8 cellular contexts compared by ENCODE assay signal in the genomic region with DNA sequence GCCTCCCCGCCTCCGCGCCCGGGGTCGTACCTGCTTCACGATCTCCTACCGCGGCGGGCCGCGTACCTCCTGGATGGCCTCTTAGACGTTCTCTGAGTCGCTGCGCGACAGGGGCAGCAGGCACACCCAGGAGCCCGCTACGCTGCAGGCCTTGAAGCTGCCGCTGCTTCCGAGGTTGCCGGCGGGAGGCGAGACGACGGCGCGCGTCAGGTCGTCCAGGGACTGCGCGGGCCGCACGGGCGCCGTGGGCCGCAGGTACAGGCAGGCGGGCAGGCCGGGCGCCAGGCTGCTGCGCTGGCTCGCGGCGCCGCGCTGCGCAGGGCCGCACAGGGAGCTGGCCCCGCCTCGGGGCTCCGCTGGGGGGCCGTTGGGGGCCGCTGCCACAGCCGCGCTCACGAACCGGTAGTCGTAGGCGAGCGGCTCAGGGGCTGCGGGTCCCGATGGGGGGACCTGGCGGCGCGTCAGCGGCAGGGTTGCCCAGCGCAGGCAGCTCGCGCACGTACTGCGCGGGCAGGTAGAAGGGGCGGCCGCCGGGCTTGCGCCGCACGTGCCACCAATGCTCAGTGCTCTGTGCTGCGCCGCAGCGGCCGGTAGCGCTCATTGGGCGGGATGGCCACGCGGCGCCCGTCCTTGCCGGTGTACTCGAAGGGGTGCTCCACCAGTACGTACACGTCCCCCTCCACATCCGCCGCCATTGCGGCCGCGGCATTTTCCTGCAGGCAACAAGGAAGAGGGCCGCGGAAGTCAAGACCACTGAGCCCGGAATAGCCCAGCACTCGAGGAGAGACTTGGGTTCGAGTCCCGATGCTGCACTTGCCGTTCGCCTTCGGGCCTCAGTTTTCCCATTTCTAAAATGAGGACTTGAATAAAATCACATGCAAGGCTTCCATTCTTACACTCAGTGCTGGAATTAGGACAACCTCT.
DNase-seq lines count a peak whose midpoint lies in the region; ATAC-seq and TF ChIP-seq lines count a peak whose summit lies in the region.

No MANE protein-coding gene starts in this region.

- H4K20me1 ChIP-seq in BLaER1 treated with 17β-estradiol and CSF1 and Interleukin-3, amounts not matched to agents 10 nM and 100 nM, result peaks cover 0 to 62% (median 40%) of the 10 kb centered on the region in 11 experiments; a peak in 18 of 22 replicates
- H4K20me1 ChIP-seq in Karpas-422 (ENCODE audit: insufficient read depth, low read depth, low read length), result no peaks in the 10 kb centered on the region

- peak overlapping the region; percentile 49 to 89 (median 82); a peak in 20 of 22 replicates for H3K27ac ChIP-seq in BLaER1 treated with 17β-estradiol and CSF1 and Interleukin-3, amounts not matched to agents 10 nM and 100 nM
- peak overlapping the region; percentile 99 for H3K27ac ChIP-seq in Karpas-422 (ENCODE audit: low read length)
- H3K27ac ChIP-seq in left lung, result peak overlapping the region; percentile 59 to 79
- H3K27ac ChIP-seq in thoracic aorta, result no peak overlapping the region

- no peak for TF ChIP-seq CTCF in astrocyte of the cerebellum (IDR thresholded peaks at IDR 0.05; ENCODE audit: low read depth, low read length, missing control alignments)
- TF ChIP-seq CTCF in left lung (IDR thresholded peaks at IDR 0.05), result no peak
- no peak for TF ChIP-seq CTCF in thoracic aorta (IDR thresholded peaks at IDR 0.05)

- H3K4me2 ChIP-seq in BLaER1 treated with 17β-estradiol and CSF1 and Interleukin-3, amounts not matched to agents 10 nM and 100 nM, result peak overlapping the region; percentile 97 to 100 (median 99)
- peak overlapping the region; percentile 92 for H3K4me2 ChIP-seq in Karpas-422 (ENCODE audit: low read depth, low read length, poor library complexity, severe bottlenecking)

- peaks cover 0 to 40% (median 31%) of the 10 kb centered on the region in 11 experiments; a peak in 19 of 22 replicates for H3K27me3 ChIP-seq in BLaER1 treated with 17β-estradiol and CSF1 and Interleukin-3, amounts not matched to agents 10 nM and 100 nM
- H3K27me3 ChIP-seq in Karpas-422 (ENCODE audit: low read length) (no peaks in the 10 kb centered on the region), left lung (peaks cover 0 to 33% of the 10 kb centered on the region in 2 donors), thoracic aorta (replicated peaks; ENCODE audit: insufficient read depth) (no peaks in the 10 kb centered on the region)

- H3K4me3 ChIP-seq in BLaER1 treated with 17β-estradiol and CSF1 and Interleukin-3, amounts not matched to agents 10 nM and 100 nM, result peak overlapping the region; percentile 30 to 84 (median 74); a peak in 19 of 20 replicates
- H3K4me3 ChIP-seq in Karpas-422 (ENCODE audit: low read length) (peak overlapping the region; percentile 64; the same call in 1 of the 2 replicates), astrocyte of the cerebellum (ENCODE audit: low read depth, low read length) (peak overlapping the region; percentile 21), left lung (peak overlapping the region in 1 of 2 donors; percentile 66), thoracic aorta (peak overlapping the region; percentile 65)

- DNase-seq in Karpas-422 (no peak), astrocyte of the cerebellum (ENCODE audit: low read depth) (no peak), left lung (peak in 1 of 2 donors; percentile 88), thoracic aorta (ENCODE audit: low spot score) (no peak), T-helper 1 cell (no peak)

- no peaks in the 10 kb centered on the region for H3K9me3 ChIP-seq in BLaER1 treated with 17β-estradiol and CSF1 and Interleukin-3, amounts not matched to agents 10 nM and 100 nM (replicated peaks in 1 of 11)
- H3K9me3 ChIP-seq in Karpas-422 (ENCODE audit: low read length) (no peaks in the 10 kb centered on the region), left lung (no peaks in the 10 kb centered on the region), thoracic aorta (no peaks in the 10 kb centered on the region)

- peaks cover 1 to 22% (median 16%) of the 10 kb centered on the region in 11 experiments; a peak in 17 of 22 replicates for H3K36me3 ChIP-seq in BLaER1 treated with 17β-estradiol and CSF1 and Interleukin-3, amounts not matched to agents 10 nM and 100 nM
- H3K36me3 ChIP-seq in Karpas-422 (ENCODE audit: insufficient read depth, low read length), result no peaks in the 10 kb centered on the region
- H3K36me3 ChIP-seq in left lung, result peaks cover 0 to 26% of the 10 kb centered on the region in 2 donors
- H3K36me3 ChIP-seq in thoracic aorta, result no peaks in the 10 kb centered on the region

- H3K9ac ChIP-seq in BLaER1 treated with 17β-estradiol and CSF1 and Interleukin-3, amounts not matched to agents 10 nM and 100 nM, result peak overlapping the region; percentile 52 to 89 (median 77); a peak in 21 of 22 replicates
- H3K9ac ChIP-seq in Karpas-422 (ENCODE audit: low read length), result 0 out of 2 replicates have a peak overlapping the region, but pooled peaks have one; percentile 78

- H3K9me2 ChIP-seq in Karpas-422 (replicated peaks; ENCODE audit: insufficient read depth, low read length), result no peaks in the 10 kb centered on the region

- H3K79me2 ChIP-seq in Karpas-422 (ENCODE audit: low read length), result peaks cover 13% of the 10 kb centered on the region

- H3K4me1 ChIP-seq in BLaER1 treated with 17β-estradiol and CSF1 and Interleukin-3, amounts not matched to agents 10 nM and 100 nM, result peaks cover 76 to 98% (median 92%) of the 10 kb centered on the region in 10 experiments
- H3K4me1 ChIP-seq in Karpas-422 (ENCODE audit: low read length) (peaks cover 66% of the 10 kb centered on the region), left lung (peaks cover 39 to 88% of the 10 kb centered on the region in 2 donors), thoracic aorta (ENCODE audit: control insufficient read depth in 1 of 2, low read depth in 2 of 2) (peaks cover 45 to 57% of the 10 kb centered on the region in 2 donors)

- intact Hi-C loops in left lung (cut with DNase I), result no loop called here

- ATAC-seq in left lung, result no peak
- ATAC-seq in thoracic aorta (ENCODE audit: insufficient number of reproducible peaks, low FRiP score, low read depth), result no peak
- ATAC-seq in HG03095 (IDR thresholded peaks at IDR 0.05; ENCODE audit: unreplicated experiment), result no peak
- no peak for ATAC-seq in GM19463 (IDR thresholded peaks at IDR 0.05; ENCODE audit: unreplicated experiment)

- no peak overlapping the region for H2AFZ ChIP-seq in Karpas-422 (ENCODE audit: low read length)

- in situ Hi-C loops in astrocyte of the cerebellum (cut with HindIII; ENCODE audit: low sequenced_read_pairs), result no loop called here

Comparison
In these comparisons a context has a peak if more than half of its experiments do, and no peak if none do; other contexts are left out.
1. H3K27ac ChIP-seq: peak in BLaER1 treated with 17β-estradiol and CSF1 and Interleukin-3, amounts not matched to agents 10 nM and 100 nM (11 of 11), Karpas-422 (single experiment) and left lung (2 of 2); none in thoracic aorta (0 of 2).